In genomic region chr6:156427345-156427744, GRCh38 we compare ENCODE assay signal across 11 cellular contexts.
DNase-seq lines count a peak whose midpoint lies in the region; ATAC-seq and TF ChIP-seq lines count a peak whose summit lies in the region.
"Had no signal": no experiment of that assay in that cellular context is flagged by ENCODE, and none has a peak within 500 bp of the region (broad histone marks: within the 10 kb centered on the region; RNA-seq: fewer than 3 reads in every experiment).

No MANE protein-coding gene starts in this region.

- peak overlapping the region; percentile 29 for H3K27ac ChIP-seq in colonic mucosa
- no peak overlapping the region for H3K27ac ChIP-seq in left lung

- H3K4me3 ChIP-seq in MG63 (no peak overlapping the region), colonic mucosa (no peak overlapping the region), left lung (no peak overlapping the region)

- H3K9me3 ChIP-seq in MG63 (no peaks in the 10 kb centered on the region), colonic mucosa (no peaks in the 10 kb centered on the region), left lung (peaks cover 0 to 7% of the 10 kb centered on the region in 2 donors)

- DNase-seq in Ammon's horn (ENCODE audit: low spot score): peak; percentile 42
- peak; percentile 73 for DNase-seq in MG63
- no peak for DNase-seq in colonic mucosa
- peak in 1 of 2 donors; percentile 54 for DNase-seq in left lung
- no peak for DNase-seq in ecto neural progenitor cell (ENCODE audit: low spot score)
- DNase-seq in DMS153 treated with DMSO at 0.1 percent for 48 hours (lab: John Stamatoyannopoulos, UW; ENCODE audit: unreplicated experiment): no peak
- no peak for DNase-seq in SK-N-DZ (ENCODE audit: low spot score)
- DNase-seq: GDM1, glutamatergic neuron, NCI-H1092 had no signal

- intact Hi-C loops in colonic mucosa (cut with DNase I): no loop called here
- intact Hi-C loops in left lung (cut with DNase I): no loop called here

- H3K27me3 ChIP-seq in MG63 (no peaks in the 10 kb centered on the region), colonic mucosa (no peaks in the 10 kb centered on the region), left lung (no peaks in the 10 kb centered on the region)

- no peaks in the 10 kb centered on the region for H3K36me3 ChIP-seq in MG63
- no peaks in the 10 kb centered on the region for H3K36me3 ChIP-seq in colonic mucosa
- H3K36me3 ChIP-seq in left lung: no peaks in the 10 kb centered on the region

- ATAC-seq in left lung (peak; percentile 80), GM18873 (IDR thresholded peaks at IDR 0.05; ENCODE audit: low FRiP score, unreplicated experiment) (no peak)

- TF ChIP-seq CTCF in colonic mucosa (IDR thresholded peaks at IDR 0.05) (no peak), left lung (IDR thresholded peaks at IDR 0.05) (no peak)

- H3K9ac ChIP-seq in colonic mucosa (ENCODE audit: low read depth in 2 of 2, low read length in 2 of 2): no peak overlapping the region

- no peaks in the 10 kb centered on the region for H3K4me1 ChIP-seq in colonic mucosa
- no peaks in the 10 kb centered on the region for H3K4me1 ChIP-seq in left lung

Comparison
In these comparisons a context has a peak if more than half of its experiments do, and no peak if none do; other contexts are left out.
1. DNase-seq: peak in Ammon's horn (single experiment) and MG63 (single experiment); none in colonic mucosa (single experiment), ecto neural progenitor cell (single experiment), DMS153 treated with DMSO at 0.1 percent for 48 hours (single experiment) and SK-N-DZ (single experiment).